ENCODE assay signal across 1 cellular context in the genomic region with DNA sequence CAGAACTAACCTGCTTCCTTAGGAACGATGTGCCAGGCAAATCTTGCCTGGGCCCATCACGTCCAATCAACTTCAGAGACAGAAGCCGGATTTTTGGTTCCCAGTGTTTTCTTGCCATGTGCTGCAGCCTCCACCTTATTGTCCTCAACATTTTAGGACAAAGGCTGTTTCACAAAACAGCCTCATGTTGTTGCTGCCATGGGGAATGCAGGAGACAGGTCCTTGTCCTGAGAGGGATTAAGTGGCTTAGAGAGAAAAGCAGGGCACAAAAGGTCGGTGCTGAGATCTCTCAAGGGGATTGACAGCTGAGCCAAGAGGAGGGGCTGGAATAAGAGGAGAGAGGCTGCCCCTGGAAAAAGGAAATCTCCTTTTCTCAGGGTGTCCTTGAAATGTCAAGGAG.
TF ChIP-seq lines count a peak whose summit lies in the region.

No MANE protein-coding gene starts in this region.

TF ChIP-seq in GM12878, 131 proteins besides CTCF, POLR2A, EP300 and RAD21 (continued from another document):
- TF ChIP-seq, protein P1, sequence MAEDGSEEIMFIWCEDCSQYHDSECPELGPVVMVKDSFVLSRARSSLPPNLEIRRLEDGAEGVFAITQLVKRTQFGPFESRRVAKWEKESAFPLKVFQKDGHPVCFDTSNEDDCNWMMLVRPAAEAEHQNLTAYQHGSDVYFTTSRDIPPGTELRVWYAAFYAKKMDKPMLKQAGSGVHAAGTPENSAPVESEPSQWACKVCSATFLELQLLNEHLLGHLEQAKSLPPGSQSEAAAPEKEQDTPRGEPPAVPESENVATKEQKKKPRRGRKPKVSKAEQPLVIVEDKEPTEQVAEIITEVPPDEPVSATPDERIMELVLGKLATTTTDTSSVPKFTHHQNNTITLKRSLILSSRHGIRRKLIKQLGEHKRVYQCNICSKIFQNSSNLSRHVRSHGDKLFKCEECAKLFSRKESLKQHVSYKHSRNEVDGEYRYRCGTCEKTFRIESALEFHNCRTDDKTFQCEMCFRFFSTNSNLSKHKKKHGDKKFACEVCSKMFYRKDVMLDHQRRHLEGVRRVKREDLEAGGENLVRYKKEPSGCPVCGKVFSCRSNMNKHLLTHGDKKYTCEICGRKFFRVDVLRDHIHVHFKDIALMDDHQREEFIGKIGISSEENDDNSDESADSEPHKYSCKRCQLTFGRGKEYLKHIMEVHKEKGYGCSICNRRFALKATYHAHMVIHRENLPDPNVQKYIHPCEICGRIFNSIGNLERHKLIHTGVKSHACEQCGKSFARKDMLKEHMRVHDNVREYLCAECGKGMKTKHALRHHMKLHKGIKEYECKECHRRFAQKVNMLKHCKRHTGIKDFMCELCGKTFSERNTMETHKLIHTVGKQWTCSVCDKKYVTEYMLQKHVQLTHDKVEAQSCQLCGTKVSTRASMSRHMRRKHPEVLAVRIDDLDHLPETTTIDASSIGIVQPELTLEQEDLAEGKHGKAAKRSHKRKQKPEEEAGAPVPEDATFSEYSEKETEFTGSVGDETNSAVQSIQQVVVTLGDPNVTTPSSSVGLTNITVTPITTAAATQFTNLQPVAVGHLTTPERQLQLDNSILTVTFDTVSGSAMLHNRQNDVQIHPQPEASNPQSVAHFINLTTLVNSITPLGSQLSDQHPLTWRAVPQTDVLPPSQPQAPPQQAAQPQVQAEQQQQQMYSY (CRISPR knock-in tag; IDR thresholded peaks at IDR 0.05) = no peak
- TF ChIP-seq NFXL1 (IDR thresholded peaks at IDR 0.05; ENCODE audit: borderline replicate concordance) = no peak
